Comparison of ENCODE assay signal across 14 cellular contexts in the genomic region with DNA sequence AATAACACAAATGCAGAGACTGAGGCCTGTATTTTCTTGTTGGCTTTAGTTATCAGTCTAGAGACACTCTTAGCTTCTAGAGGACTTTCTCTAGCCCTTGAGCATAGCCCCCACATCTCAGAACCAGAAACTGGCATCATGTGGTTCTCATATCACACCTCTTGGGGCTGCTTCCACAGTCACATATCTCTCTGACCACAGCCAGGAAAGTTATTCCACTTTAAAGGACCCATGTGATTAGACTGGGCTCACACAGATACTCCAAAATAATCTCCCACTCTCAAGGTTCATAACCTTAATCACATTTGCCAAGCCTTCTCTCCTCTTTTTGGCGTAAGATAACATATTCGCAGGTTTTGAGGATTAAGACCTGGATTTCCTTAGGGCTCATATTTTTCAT.
"Had no signal": no experiment of that assay in that cellular context is flagged by ENCODE, and none has a peak within 500 bp of the region (broad histone marks: within the 10 kb centered on the region; RNA-seq: fewer than 3 reads in every experiment).

No MANE protein-coding gene starts in this region.

- H3K27me3 ChIP-seq: ovary, sigmoid colon, stomach, transverse colon had no signal

- H3K27ac ChIP-seq: ovary, sigmoid colon, stomach, thoracic aorta, transverse colon had no signal

- ATAC-seq: esophagus mucosa, natural killer cell had no signal

- H3K4me3 ChIP-seq: ovary, sigmoid colon, stomach, thoracic aorta, transverse colon had no signal

- H3K36me3 ChIP-seq: ovary, sigmoid colon, stomach, thoracic aorta, transverse colon had no signal

- H3K9me3 ChIP-seq: ovary, sigmoid colon, stomach, thoracic aorta, transverse colon had no signal

- H3K4me1 ChIP-seq: stomach, transverse colon had no signal

- DNase-seq: effector memory CD4-positive, alpha-beta T cell; immature natural killer cell; natural killer cell; ovary; retina; sigmoid colon; small intestine; stimulated activated CD4-positive, alpha-beta T cell treated with anti-CD3 and anti-CD28 coated beads, Interleukin-12 subunit alpha, Interleukin-12 subunit beta, amount 100 ng/mL, for 4 hours; stimulated activated naive CD4-positive, alpha-beta T cell; stomach; substantia nigra; transverse colon had no signal
